Comparison of ENCODE assay signal across 19 cellular contexts in the genomic region with DNA sequence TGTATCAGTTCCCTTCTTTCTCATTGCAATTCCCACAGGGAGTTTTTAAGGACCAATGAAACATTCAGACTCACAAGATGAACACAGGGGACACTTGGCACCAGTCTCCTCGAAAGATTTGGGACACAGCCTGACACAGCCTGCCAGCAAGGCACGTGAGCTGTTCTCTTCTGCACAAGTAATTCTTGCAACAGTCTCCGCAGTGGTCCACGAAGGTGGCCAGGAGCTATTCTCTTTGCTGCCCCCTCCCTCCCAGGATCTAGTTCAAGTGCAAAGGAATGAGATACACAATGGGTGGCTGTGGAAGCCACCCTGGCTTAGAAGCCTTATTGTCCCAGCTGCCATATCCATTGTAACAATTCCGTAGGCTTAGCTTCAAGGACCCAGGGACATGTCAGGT.
"Had no signal": no experiment of that assay in that cellular context is flagged by ENCODE, and none has a peak within 500 bp of the region (broad histone marks: within the 10 kb centered on the region; RNA-seq: fewer than 3 reads in every experiment).

No MANE protein-coding gene starts in this region.

- H3K27me3 ChIP-seq: right lobe of liver, upper lobe of left lung had no signal

- H3K4me3 ChIP-seq: psoas muscle, right lobe of liver, smooth muscle cell, upper lobe of left lung had no signal

- H3K4me1 ChIP-seq: psoas muscle, right lobe of liver had no signal

- ATAC-seq: psoas muscle had no signal

- H3K36me3 ChIP-seq: right lobe of liver, upper lobe of left lung, WERI-Rb-1 had no signal

- H3K27ac Mint-ChIP-seq: activated CD4-positive, alpha-beta memory T cell treated with anti-CD3 and anti-CD28 coated beads, Interleukin-2, amount 10 ng/mL, durations not matched to agents 7 days and 5 days; activated naive CD8-positive, alpha-beta T cell treated with anti-CD3 and anti-CD28 coated beads for 36 hours; dendritic cell treated with granulocyte-macrophage colony-stimulating factor and Interleukin-4, amounts not matched to agents 40 ng/mL and 50 ng/mL, for 4 days; effector memory CD8-positive, alpha-beta T cell had no signal

- DNase-seq: activated CD4-positive, alpha-beta memory T cell treated with anti-CD3 and anti-CD28 coated beads, Interleukin-2, amount 10 ng/mL, durations not matched to agents 7 days and 5 days; activated CD4-positive, alpha-beta T cell treated with anti-CD3 and anti-CD28 coated beads for 4 hours; activated naive CD8-positive, alpha-beta T cell treated with anti-CD3 and anti-CD28 coated beads for 36 hours; effector memory CD8-positive, alpha-beta T cell; foreskin melanocyte; mesendoderm; psoas muscle; right lobe of liver; stimulated activated CD4-positive, alpha-beta T cell treated with anti-CD3 and anti-CD28 coated beads, Interleukin-4, amount 100 ng/mL, for 4 hours; stimulated activated CD8-positive, alpha-beta memory T cell treated with anti-CD3 and anti-CD28 coated beads, Interleukin-4, amount 100 ng/mL, for 48 hours; stimulated activated naive CD4-positive, alpha-beta T cell treated with Interleukin-2 at 50 U/mL for 16 hours; T-helper 1 cell; upper lobe of left lung; WERI-Rb-1 had no signal

- H3K36me3 Mint-ChIP-seq: activated naive CD8-positive, alpha-beta T cell treated with anti-CD3 and anti-CD28 coated beads for 36 hours; brain had no signal

- H3K9me3 ChIP-seq: psoas muscle, right lobe of liver, upper lobe of left lung had no signal

- H3K4me3 Mint-ChIP-seq: activated CD4-positive, alpha-beta memory T cell treated with anti-CD3 and anti-CD28 coated beads, Interleukin-2, amount 10 ng/mL, durations not matched to agents 7 days and 5 days; activated naive CD8-positive, alpha-beta T cell treated with anti-CD3 and anti-CD28 coated beads for 36 hours; central memory CD8-positive, alpha-beta T cell; dendritic cell treated with granulocyte-macrophage colony-stimulating factor and Interleukin-4, amounts not matched to agents 40 ng/mL and 50 ng/mL, for 4 days; neural crest cell had no signal

- H3K27ac ChIP-seq: psoas muscle, right lobe of liver, upper lobe of left lung, WERI-Rb-1 had no signal
